ENCODE assay signal across 9 cellular contexts in genomic region chr18:32730068-32730467, GRCh38. TPM values are rescaled to one million over a fixed set of nuclear protein-coding genes. Genes with fewer than 3 reads are reported as not detected.
DNase-seq lines count a peak whose midpoint lies in the region; TF ChIP-seq lines count a peak whose summit lies in the region.
"Had no signal": no experiment of that assay in that cellular context is flagged by ENCODE, and none has a peak within 500 bp of the region (broad histone marks: within the 10 kb centered on the region; RNA-seq: fewer than 3 reads in every experiment).

No MANE protein-coding gene starts in this region.

- peak overlapping the region; percentile 74 for H3K4me3 Mint-ChIP-seq in activated naive CD4-positive, alpha-beta T cell treated with anti-CD3 and anti-CD28 coated beads, Interleukin-2, amount 50 U/mL, for 24 hours
- H3K4me3 Mint-ChIP-seq in activated naive CD4-positive, alpha-beta T cell treated with anti-CD3 and anti-CD28 coated beads for 36 hours = no peak overlapping the region
- peak overlapping the region in 1 of 2 donors; percentile 36 for H3K4me3 Mint-ChIP-seq in CD14-positive monocyte

- no TSS peak for BruUV-seq in PC-9 (replicated peaks; lab: Mats Ljungman, UMichigan)

- no peak for TF ChIP-seq POLR2A in thyroid gland (IDR thresholded peaks at IDR 0.05)

- DNase-seq in activated naive CD4-positive, alpha-beta T cell treated with anti-CD3 and anti-CD28 coated beads for 36 hours = no peak
- DNase-seq in PC-9 (no peak), fibroblast of pulmonary artery (ENCODE audit: low read depth) (no peak), thyroid gland (no peak), midbrain (lab: John Stamatoyannopoulos, UW) (no peak), CD14-positive monocyte (ENCODE audit: low spot score) (no peak)
- DNase-seq in activated CD4-positive, CD25-positive, alpha-beta regulatory T cell (lab: John Stamatoyannopoulos, UW) = no peak
- DNase-seq: testis had no signal

- peak overlapping the region; percentile 20 for H3K27ac Mint-ChIP-seq in activated naive CD4-positive, alpha-beta T cell treated with anti-CD3 and anti-CD28 coated beads, Interleukin-2, amount 50 U/mL, for 24 hours
- no peak overlapping the region for H3K27ac Mint-ChIP-seq in activated naive CD4-positive, alpha-beta T cell treated with anti-CD3 and anti-CD28 coated beads for 36 hours
- no peak overlapping the region for H3K27ac Mint-ChIP-seq in CD14-positive monocyte

- H3K27me3 ChIP-seq in PC-9 (ENCODE audit: insufficient read depth, low read depth) (no peaks in the 10 kb centered on the region), thyroid gland (no peaks in the 10 kb centered on the region)
- H3K27me3 ChIP-seq: testis had no signal

- CTCF ChIA-PET in activated naive CD4-positive, alpha-beta T cell treated with anti-CD3 and anti-CD28 coated beads for 36 hours (lab: Charles Lee) = no interaction called here
- CTCF ChIA-PET in PC-9 (lab: Charles Lee) = no interaction called here

- TF ChIP-seq CTCF in PC-9 (conservative IDR thresholded peaks at IDR 0.05) (no peak), fibroblast of pulmonary artery (IDR thresholded peaks at IDR 0.05; ENCODE audit: low read length, missing control alignments) (no peak), thyroid gland (IDR thresholded peaks at IDR 0.05) (no peak), CD14-positive monocyte (IDR thresholded peaks at IDR 0.05) (no peak)

- no peaks in the 10 kb centered on the region for H4K20me1 ChIP-seq in PC-9 (ENCODE audit: insufficient read depth)

- H3K27me3 Mint-ChIP-seq in activated naive CD4-positive, alpha-beta T cell treated with anti-CD3 and anti-CD28 coated beads, Interleukin-2, amount 50 U/mL, for 24 hours = no peaks in the 10 kb centered on the region
- no peaks in the 10 kb centered on the region for H3K27me3 Mint-ChIP-seq in activated naive CD4-positive, alpha-beta T cell treated with anti-CD3 and anti-CD28 coated beads for 36 hours (ENCODE audit: low read depth)
- peaks cover 0 to 5% (median 1%) of the 10 kb centered on the region in 3 donors for H3K27me3 Mint-ChIP-seq in CD14-positive monocyte (ENCODE audit: low read depth in 3 of 3)

- intact Hi-C loops in activated naive CD4-positive, alpha-beta T cell treated with anti-CD3 and anti-CD28 coated beads for 36 hours (cut with micrococcal nuclease) = no loop called here
- intact Hi-C loops in PC-9 (cut with micrococcal nuclease; ENCODE audit: unreplicated experiment) (no loop called here), thyroid gland (cut with DNase I) (no loop called here), CD14-positive monocyte (cut with micrococcal nuclease) (no loop called here)

- POLR2A ChIA-PET in PC-9 (lab: Charles Lee; ENCODE audit: unreplicated experiment) = no interaction called here

- no peaks in the 10 kb centered on the region for H3K36me3 ChIP-seq in PC-9 (ENCODE audit: low read depth)
- H3K36me3 ChIP-seq in thyroid gland = no peaks in the 10 kb centered on the region

- H2AFZ ChIP-seq in PC-9 = peak overlapping the region; percentile 79

- no peaks in the 10 kb centered on the region for H3K9me2 ChIP-seq in PC-9 (ENCODE audit: insufficient read depth)

- H3K4me2 ChIP-seq in PC-9 = peak overlapping the region; percentile 78

- no peaks in the 10 kb centered on the region for H3K9me3 ChIP-seq in PC-9 (ENCODE audit: insufficient read depth, low read depth)
- H3K9me3 ChIP-seq in thyroid gland = no peaks in the 10 kb centered on the region
- H3K9me3 ChIP-seq: testis had no signal

- no peaks in the 10 kb centered on the region for H3K36me3 Mint-ChIP-seq in activated naive CD4-positive, alpha-beta T cell treated with anti-CD3 and anti-CD28 coated beads, Interleukin-2, amount 50 U/mL, for 24 hours
- no peaks in the 10 kb centered on the region for H3K36me3 Mint-ChIP-seq in activated naive CD4-positive, alpha-beta T cell treated with anti-CD3 and anti-CD28 coated beads for 36 hours (ENCODE audit: low read depth)
- no peaks in the 10 kb centered on the region for H3K36me3 Mint-ChIP-seq in CD14-positive monocyte

- 26 to 34% methylated on average over 2 of the region's 2 CpGs for WGBS in thyroid gland, 2 donors

- H3K27ac ChIP-seq in PC-9 (no peak overlapping the region), thyroid gland (peak overlapping the region in 2 of 3 donors; percentile 64 to 66)

- no peaks in the 10 kb centered on the region for H3K79me2 ChIP-seq in PC-9 (ENCODE audit: low read depth)

- peaks cover 15% of the 10 kb centered on the region for H3K4me1 Mint-ChIP-seq in activated naive CD4-positive, alpha-beta T cell treated with anti-CD3 and anti-CD28 coated beads, Interleukin-2, amount 50 U/mL, for 24 hours
- peaks cover 3% of the 10 kb centered on the region for H3K4me1 Mint-ChIP-seq in activated naive CD4-positive, alpha-beta T cell treated with anti-CD3 and anti-CD28 coated beads for 36 hours (ENCODE audit: low read depth)
- H3K4me1 Mint-ChIP-seq in CD14-positive monocyte = peaks cover 2% of the 10 kb centered on the region

- H3F3A ChIP-seq in PC-9 (ENCODE audit: insufficient read depth, low read depth) = no peaks in the 10 kb centered on the region

- H3K4me3 ChIP-seq in PC-9 (peak overlapping the region; percentile 63), fibroblast of pulmonary artery (replicated peaks; ENCODE audit: low read depth, low read length) (peak overlapping the region; percentile 28), thyroid gland (replicated peaks in 1 of 3) (peak overlapping the region in 1 of 3 donors; percentile 18)

- H3K9me3 Mint-ChIP-seq in activated naive CD4-positive, alpha-beta T cell treated with anti-CD3 and anti-CD28 coated beads, Interleukin-2, amount 50 U/mL, for 24 hours = no peaks in the 10 kb centered on the region
- H3K9me3 Mint-ChIP-seq in activated naive CD4-positive, alpha-beta T cell treated with anti-CD3 and anti-CD28 coated beads for 36 hours = peaks cover 2% of the 10 kb centered on the region
- peaks cover 0 to 3% (median 0%) of the 10 kb centered on the region in 7 donors for H3K9me3 Mint-ChIP-seq in CD14-positive monocyte

- H3K4me1 ChIP-seq in PC-9 (replicated peaks; ENCODE audit: insufficient read depth) (peaks cover 7% of the 10 kb centered on the region; the same call in 1 of the 2 replicates), thyroid gland (peaks cover 6 to 12% of the 10 kb centered on the region in 2 donors)
- H3K4me1 ChIP-seq: testis had no signal

RNA-seq across cellular contexts. Expression of gene KLHL14, which starts 42.8 kb away (rescaled TPM):
- not detected for total RNA-seq in activated naive CD4-positive, alpha-beta T cell treated with anti-CD3 and anti-CD28 coated beads for 36 hours
- total RNA-seq in PC-9 (2021) (not detected in 2 replicates), thyroid gland (10 to 100 TPM; 18.9 to 36.5 (median 29.3) TPM)
- not detected for polyA plus RNA-seq in CD14-positive monocyte

Comparison
In these comparisons a context has a peak if more than half of its experiments do, and no peak if none do; other contexts are left out.
1. RNA of gene KLHL14, which starts 42.8 kb away (total RNA-seq): 18.9 to 36.5 TPM in thyroid gland; not detected in activated naive CD4-positive, alpha-beta T cell treated with anti-CD3 and anti-CD28 coated beads for 36 hours and not detected in PC-9; every median in the first group is over 10 times any median in the second.